8 cellular contexts compared by ENCODE assay signal in genomic region chr3:52054689-52055511, GRCh38. TPM values are rescaled to one million over a fixed set of nuclear protein-coding genes. Genes with fewer than 3 reads are reported as not detected.
DNase-seq lines count a peak whose midpoint lies in the region; ATAC-seq and TF ChIP-seq lines count a peak whose summit lies in the region.

No MANE protein-coding gene starts in this region.

- peak overlapping the region in 2 of 6 donors; percentile 42 to 85 for H3K27ac Mint-ChIP-seq in naive B cell

- H3K4me3 ChIP-seq in SK-N-MC (peak overlapping the region; percentile 83), coronary artery (peak overlapping the region; percentile 84), aorta (ENCODE audit: low read length in 2 of 2) (peak overlapping the region; percentile 71 to 89)

- peak overlapping the region; percentile 81 for H3K9ac ChIP-seq in SK-N-MC (ENCODE audit: insufficient read length)

- peaks cover 41 to 54% (median 53%) of the 10 kb centered on the region in 3 donors for H3K4me1 Mint-ChIP-seq in naive B cell

- H3K9me3 ChIP-seq in SK-N-MC (ENCODE audit: low read depth, low read length) (no peaks in the 10 kb centered on the region), aorta (ENCODE audit: control insufficient read depth, low read length) (no peaks in the 10 kb centered on the region)

- WGBS in aorta, 2 donors: 5 to 9% methylated on average over 17 to 26 of the region's 26 CpGs

- no peaks in the 10 kb centered on the region for H3K9me3 Mint-ChIP-seq in naive B cell

- H3K27ac ChIP-seq in SK-N-MC (no peak overlapping the region), coronary artery (peak overlapping the region; percentile 88 to 98), aorta (ENCODE audit: low read depth in 1 of 2, low read length in 2 of 2) (peak overlapping the region; percentile 62 to 65)

- H3K27me3 Mint-ChIP-seq in naive B cell: no peaks in the 10 kb centered on the region

- DNase-seq in SK-N-MC (ENCODE audit: low read depth, low spot score) (no peak), coronary artery (ENCODE audit: low spot score) (no peak), naive B cell (no peak), aorta (no peak), globus pallidus (ENCODE audit: low spot score) (no peak)

- intact Hi-C loops in aorta (cut with DNase I): loop anchor here (1.0 to 5.0 kb wide), 5 partner anchors 38 to 87 kb away; no protein-coding TSS in a partner anchor

- TF ChIP-seq CTCF in GM12873 (IDR thresholded peaks at IDR 0.05; ENCODE audit: insufficient read depth, low read depth, low read length, missing control alignments): peak; percentile 44
- no peak for TF ChIP-seq CTCF in coronary artery (IDR thresholded peaks at IDR 0.05)

- no peaks in the 10 kb centered on the region for H3K36me3 Mint-ChIP-seq in naive B cell

- H3K36me3 ChIP-seq in SK-N-MC (ENCODE audit: insufficient read depth, low read length) (peaks cover 28% of the 10 kb centered on the region; the same call in 1 of the 2 replicates), aorta (ENCODE audit: control insufficient read depth in 1 of 2, insufficient read depth in 2 of 2, low read length in 1 of 2) (peaks cover 0 to 12% of the 10 kb centered on the region in 2 donors)

- H3K4me3 Mint-ChIP-seq in naive B cell: peak overlapping the region; percentile 86 to 94 (median 88)

- ATAC-seq in naive B cell (ENCODE audit: low read depth in 2 of 2): no peak
- no peak for ATAC-seq in aorta (ENCODE audit: low FRiP score)
- ATAC-seq in HG02798 (IDR thresholded peaks at IDR 0.05; ENCODE audit: poor library complexity, unreplicated experiment): no peak
- ATAC-seq in HG02884 (IDR thresholded peaks at IDR 0.05; ENCODE audit: unreplicated experiment): no peak

- no peaks in the 10 kb centered on the region for H3K27me3 ChIP-seq in aorta (ENCODE audit: control insufficient read depth in 1 of 2, insufficient read depth in 2 of 2, low read length in 1 of 2)

- H3K4me1 ChIP-seq in aorta (ENCODE audit: control insufficient read depth in 1 of 2, insufficient read depth in 2 of 2, low read length in 2 of 2): no peaks in the 10 kb centered on the region

RNA-seq across cellular contexts. Expression of gene DUSP7, which starts 1.5 kb away (rescaled TPM):
- polyA plus RNA-seq in naive B cell (ENCODE audit: low read depth in 6 of 6) (under 1 TPM in 5 of 6 donors, not detected in 1; 0.11 to 0.82 (median 0.62) TPM), aorta (10 to 100 TPM in 1 of 2 donors, 1 to 10 TPM in 1; 8.8 to 14.4 TPM)
- total RNA-seq in aorta: 10 to 100 TPM; 36.8 to 54.1 TPM

RNA-seq across cellular contexts. Expression of gene RPL29, which starts 59.2 kb away (rescaled TPM):
- polyA plus RNA-seq in naive B cell (ENCODE audit: low read depth in 6 of 6): 1,000 to 10,000 TPM in 5 of 6 donors, 100 to 1,000 TPM in 1; 871 to 1,582 (median 1,414) TPM
- total RNA-seq in aorta: 100 to 1,000 TPM; 617 to 792 TPM
- polyA plus RNA-seq in aorta: 1,000 to 10,000 TPM; 1,520 to 2,218 TPM

Comparison
In these comparisons a context has a peak if more than half of its experiments do, and no peak if none do; other contexts are left out.
1. RNA of gene DUSP7, which starts 1.5 kb away (polyA plus RNA-seq): 8.8 to 14.4 TPM in aorta; 0.11 to 0.82 TPM in naive B cell; every median in the first group is over 4 times any median in the second.
2. Peak in every context shown above with its lines, with median percentiles within 50 percentile points of each other: H3K4me3 ChIP-seq.